1 cellular context compared by ENCODE assay signal in the genomic region with DNA sequence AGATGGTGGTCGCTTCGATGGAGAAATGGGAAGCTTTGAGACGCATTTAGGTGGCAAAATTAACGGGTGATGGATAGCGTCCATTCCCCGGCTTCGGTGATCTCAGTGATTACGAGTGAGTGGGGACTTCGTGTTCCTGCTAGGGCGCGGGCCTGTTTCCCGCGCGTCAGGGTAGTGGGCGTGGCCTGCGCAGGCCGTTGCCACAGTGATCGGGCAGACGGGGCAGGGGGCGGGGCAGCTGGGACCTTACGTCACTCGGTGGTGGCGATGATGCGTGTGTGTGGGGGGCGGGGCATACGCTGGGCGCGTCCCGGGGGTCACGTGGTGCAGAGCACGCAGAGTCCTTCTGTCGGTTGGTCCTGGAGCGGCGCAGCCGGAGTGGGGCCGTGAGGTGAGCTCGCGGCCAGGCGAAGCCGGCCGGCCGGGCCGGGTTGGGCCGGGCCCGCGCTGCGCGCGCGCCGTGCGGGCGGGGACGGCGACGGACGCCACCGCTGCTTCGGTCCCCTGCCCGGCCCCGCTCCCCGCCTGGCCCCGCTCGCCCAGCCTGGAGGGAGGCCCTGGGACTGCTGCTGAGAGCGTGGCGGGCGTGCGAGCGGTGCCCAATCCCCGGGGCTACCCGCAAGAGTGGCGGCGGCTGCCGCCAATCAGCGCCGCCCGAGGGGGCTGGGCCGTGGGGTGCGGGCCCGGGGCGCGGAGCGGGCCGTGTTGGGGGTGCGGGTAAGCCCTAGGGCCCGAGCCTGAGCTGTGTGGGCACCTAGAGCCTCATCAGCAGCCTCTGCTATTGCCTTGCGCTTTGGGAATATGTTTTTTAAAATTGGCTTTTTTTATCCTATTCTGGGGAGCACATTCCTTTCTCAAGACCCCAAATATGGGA.
TF ChIP-seq lines count a peak whose summit lies in the region.

A gene (plus strand): TSS at position 327 of the 874 bp plus-strand sequence. CDS start 29,508 bp downstream, outside the sequence.

TF ChIP-seq in K562, 482 proteins besides CTCF, POLR2A, EP300 and RAD21 (continued from another document and continues in another):
- TF ChIP-seq NR2C2 (CRISPR knock-in tag; IDR thresholded peaks at IDR 0.05), result peak; percentile 73; the same call in 1 of the 2 replicates
- TF ChIP-seq NR2C2 (tag; IDR thresholded peaks at IDR 0.05), result peak; percentile 66
- no peak for TF ChIP-seq SREBF1 (IDR thresholded peaks at IDR 0.05; ENCODE audit: borderline replicate concordance, low read depth, low read length)
- TF ChIP-seq PHB2 (IDR thresholded peaks at IDR 0.05; ENCODE audit: low read depth), result no peak
- TF ChIP-seq TAF9B (IDR thresholded peaks at IDR 0.05; ENCODE audit: partially characterized antibody), result no peak
- TF ChIP-seq, protein P1, sequence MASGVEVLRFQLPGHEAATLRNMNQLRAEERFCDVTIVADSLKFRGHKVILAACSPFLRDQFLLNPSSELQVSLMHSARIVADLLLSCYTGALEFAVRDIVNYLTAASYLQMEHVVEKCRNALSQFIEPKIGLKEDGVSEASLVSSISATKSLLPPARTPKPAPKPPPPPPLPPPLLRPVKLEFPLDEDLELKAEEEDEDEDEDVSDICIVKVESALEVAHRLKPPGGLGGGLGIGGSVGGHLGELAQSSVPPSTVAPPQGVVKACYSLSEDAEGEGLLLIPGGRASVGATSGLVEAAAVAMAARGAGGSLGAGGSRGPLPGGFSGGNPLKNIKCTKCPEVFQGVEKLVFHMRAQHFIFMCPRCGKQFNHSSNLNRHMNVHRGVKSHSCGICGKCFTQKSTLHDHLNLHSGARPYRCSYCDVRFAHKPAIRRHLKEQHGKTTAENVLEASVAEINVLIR (CRISPR knock-in tag; IDR thresholded peaks at IDR 0.05), result 0 out of 2 replicates have a peak, but pooled peaks have one; percentile 22
- TF ChIP-seq, protein P2, sequence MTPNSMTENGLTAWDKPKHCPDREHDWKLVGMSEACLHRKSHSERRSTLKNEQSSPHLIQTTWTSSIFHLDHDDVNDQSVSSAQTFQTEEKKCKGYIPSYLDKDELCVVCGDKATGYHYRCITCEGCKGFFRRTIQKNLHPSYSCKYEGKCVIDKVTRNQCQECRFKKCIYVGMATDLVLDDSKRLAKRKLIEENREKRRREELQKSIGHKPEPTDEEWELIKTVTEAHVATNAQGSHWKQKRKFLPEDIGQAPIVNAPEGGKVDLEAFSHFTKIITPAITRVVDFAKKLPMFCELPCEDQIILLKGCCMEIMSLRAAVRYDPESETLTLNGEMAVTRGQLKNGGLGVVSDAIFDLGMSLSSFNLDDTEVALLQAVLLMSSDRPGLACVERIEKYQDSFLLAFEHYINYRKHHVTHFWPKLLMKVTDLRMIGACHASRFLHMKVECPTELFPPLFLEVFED (CRISPR knock-in tag; conservative IDR thresholded peaks at IDR 0.05), result no peak
- TF ChIP-seq MIER1 (IDR thresholded peaks at IDR 0.05; ENCODE audit: low read depth), result no peak
- no peak for TF ChIP-seq MCM7 (IDR thresholded peaks at IDR 0.05)
- TF ChIP-seq NCOR1 (IDR thresholded peaks at IDR 0.05), result no peak
- TF ChIP-seq, protein P3, sequence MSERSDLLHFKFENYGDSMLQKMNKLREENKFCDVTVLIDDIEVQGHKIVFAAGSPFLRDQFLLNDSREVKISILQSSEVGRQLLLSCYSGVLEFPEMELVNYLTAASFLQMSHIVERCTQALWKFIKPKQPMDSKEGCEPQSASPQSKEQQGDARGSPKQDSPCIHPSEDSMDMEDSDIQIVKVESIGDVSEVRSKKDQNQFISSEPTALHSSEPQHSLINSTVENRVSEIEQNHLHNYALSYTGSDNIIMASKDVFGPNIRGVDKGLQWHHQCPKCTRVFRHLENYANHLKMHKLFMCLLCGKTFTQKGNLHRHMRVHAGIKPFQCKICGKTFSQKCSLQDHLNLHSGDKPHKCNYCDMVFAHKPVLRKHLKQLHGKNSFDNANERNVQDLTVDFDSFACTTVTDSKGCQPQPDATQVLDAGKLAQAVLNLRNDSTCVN (CRISPR knock-in tag; IDR thresholded peaks at IDR 0.05), result no peak
- TF ChIP-seq, protein P4, sequence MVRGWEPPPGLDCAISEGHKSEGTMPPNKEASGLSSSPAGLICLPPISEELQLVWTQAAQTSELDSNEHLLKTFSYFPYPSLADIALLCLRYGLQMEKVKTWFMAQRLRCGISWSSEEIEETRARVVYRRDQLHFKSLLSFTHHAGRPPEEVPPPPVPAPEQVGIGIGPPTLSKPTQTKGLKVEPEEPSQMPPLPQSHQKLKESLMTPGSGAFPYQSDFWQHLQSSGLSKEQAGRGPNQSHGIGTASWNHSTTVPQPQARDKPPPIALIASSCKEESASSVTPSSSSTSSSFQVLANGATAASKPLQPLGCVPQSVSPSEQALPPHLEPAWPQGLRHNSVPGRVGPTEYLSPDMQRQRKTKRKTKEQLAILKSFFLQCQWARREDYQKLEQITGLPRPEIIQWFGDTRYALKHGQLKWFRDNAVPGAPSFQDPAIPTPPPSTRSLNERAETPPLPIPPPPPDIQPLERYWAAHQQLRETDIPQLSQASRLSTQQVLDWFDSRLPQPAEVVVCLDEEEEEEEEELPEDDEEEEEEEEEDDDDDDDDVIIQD (CRISPR knock-in tag; IDR thresholded peaks at IDR 0.05), result no peak
- peak; percentile 89 for TF ChIP-seq PCBP1 (IDR thresholded peaks at IDR 0.05; ENCODE audit: low read depth, low read length, poor library complexity, severe bottlenecking)
- TF ChIP-seq, protein P5, sequence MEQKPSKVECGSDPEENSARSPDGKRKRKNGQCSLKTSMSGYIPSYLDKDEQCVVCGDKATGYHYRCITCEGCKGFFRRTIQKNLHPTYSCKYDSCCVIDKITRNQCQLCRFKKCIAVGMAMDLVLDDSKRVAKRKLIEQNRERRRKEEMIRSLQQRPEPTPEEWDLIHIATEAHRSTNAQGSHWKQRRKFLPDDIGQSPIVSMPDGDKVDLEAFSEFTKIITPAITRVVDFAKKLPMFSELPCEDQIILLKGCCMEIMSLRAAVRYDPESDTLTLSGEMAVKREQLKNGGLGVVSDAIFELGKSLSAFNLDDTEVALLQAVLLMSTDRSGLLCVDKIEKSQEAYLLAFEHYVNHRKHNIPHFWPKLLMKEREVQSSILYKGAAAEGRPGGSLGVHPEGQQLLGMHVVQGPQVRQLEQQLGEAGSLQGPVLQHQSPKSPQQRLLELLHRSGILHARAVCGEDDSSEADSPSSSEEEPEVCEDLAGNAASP (IDR thresholded peaks at IDR 0.05), result no peak
- peak in 1 of 2 experiments; percentile 70; a peak in 2 of 4 replicates for TF ChIP-seq CSDE1 (IDR thresholded peaks at IDR 0.05)
- peak; percentile 95 for TF ChIP-seq RAD51 (IDR thresholded peaks at IDR 0.05; ENCODE audit: borderline replicate concordance, low read depth)
- TF ChIP-seq MAFF (IDR thresholded peaks at IDR 0.05; ENCODE audit: low read length), result no peak
- TF ChIP-seq, protein P6, sequence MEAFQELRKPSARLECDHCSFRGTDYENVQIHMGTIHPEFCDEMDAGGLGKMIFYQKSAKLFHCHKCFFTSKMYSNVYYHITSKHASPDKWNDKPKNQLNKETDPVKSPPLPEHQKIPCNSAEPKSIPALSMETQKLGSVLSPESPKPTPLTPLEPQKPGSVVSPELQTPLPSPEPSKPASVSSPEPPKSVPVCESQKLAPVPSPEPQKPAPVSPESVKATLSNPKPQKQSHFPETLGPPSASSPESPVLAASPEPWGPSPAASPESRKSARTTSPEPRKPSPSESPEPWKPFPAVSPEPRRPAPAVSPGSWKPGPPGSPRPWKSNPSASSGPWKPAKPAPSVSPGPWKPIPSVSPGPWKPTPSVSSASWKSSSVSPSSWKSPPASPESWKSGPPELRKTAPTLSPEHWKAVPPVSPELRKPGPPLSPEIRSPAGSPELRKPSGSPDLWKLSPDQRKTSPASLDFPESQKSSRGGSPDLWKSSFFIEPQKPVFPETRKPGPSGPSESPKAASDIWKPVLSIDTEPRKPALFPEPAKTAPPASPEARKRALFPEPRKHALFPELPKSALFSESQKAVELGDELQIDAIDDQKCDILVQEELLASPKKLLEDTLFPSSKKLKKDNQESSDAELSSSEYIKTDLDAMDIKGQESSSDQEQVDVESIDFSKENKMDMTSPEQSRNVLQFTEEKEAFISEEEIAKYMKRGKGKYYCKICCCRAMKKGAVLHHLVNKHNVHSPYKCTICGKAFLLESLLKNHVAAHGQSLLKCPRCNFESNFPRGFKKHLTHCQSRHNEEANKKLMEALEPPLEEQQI (IDR thresholded peaks at IDR 0.05), result no peak
- TF ChIP-seq TGIF2 (CRISPR knock-in tag; IDR thresholded peaks at IDR 0.05), result no peak
- TF ChIP-seq, protein P7, sequence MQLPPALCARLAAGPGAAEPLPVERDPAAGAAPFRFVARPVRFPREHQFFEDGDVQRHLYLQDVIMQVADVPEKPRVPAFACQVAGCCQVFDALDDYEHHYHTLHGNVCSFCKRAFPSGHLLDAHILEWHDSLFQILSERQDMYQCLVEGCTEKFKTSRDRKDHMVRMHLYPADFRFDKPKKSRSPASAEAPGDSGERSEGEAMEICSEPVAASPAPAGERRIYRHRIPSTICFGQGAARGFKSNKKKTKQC (CRISPR knock-in tag; IDR thresholded peaks at IDR 0.05), result peak; percentile 75
- TF ChIP-seq NR3C1 (CRISPR knock-in tag; IDR thresholded peaks at IDR 0.05), result peak; percentile 10; the same call in 1 of the 2 replicates
- TF ChIP-seq NONO (IDR thresholded peaks at IDR 0.05; ENCODE audit: low read depth in 2 of 2, low read length in 1 of 2), result peak; percentile 49 to 74; a peak in 2 of 4 replicates
- peak; percentile 47 for TF ChIP-seq MEIS2 (IDR thresholded peaks at IDR 0.05; ENCODE audit: partially characterized antibody)
- no peak for TF ChIP-seq ZNF717 (CRISPR knock-in tag; IDR thresholded peaks at IDR 0.05)
- TF ChIP-seq HMG20B (CRISPR knock-in tag; IDR thresholded peaks at IDR 0.05), result no peak
- 0 out of 2 replicates have a peak, but pooled peaks have one; percentile 15 for TF ChIP-seq SOX6 (IDR thresholded peaks at IDR 0.05)
- TF ChIP-seq GATAD2B (IDR thresholded peaks at IDR 0.05; ENCODE audit: borderline replicate concordance), result peak; percentile 64; the same call in 1 of the 2 replicates
- TF ChIP-seq ETV5 (CRISPR knock-in tag; IDR thresholded peaks at IDR 0.05; ENCODE audit: low read depth), result 0 out of 2 replicates have a peak, but pooled peaks have one; percentile 45
- TF ChIP-seq SMAD4 (CRISPR knock-in tag; conservative IDR thresholded peaks at IDR 0.05), result 0 out of 2 replicates have a peak, but pooled peaks have one; percentile 10
- TF ChIP-seq, protein P8, sequence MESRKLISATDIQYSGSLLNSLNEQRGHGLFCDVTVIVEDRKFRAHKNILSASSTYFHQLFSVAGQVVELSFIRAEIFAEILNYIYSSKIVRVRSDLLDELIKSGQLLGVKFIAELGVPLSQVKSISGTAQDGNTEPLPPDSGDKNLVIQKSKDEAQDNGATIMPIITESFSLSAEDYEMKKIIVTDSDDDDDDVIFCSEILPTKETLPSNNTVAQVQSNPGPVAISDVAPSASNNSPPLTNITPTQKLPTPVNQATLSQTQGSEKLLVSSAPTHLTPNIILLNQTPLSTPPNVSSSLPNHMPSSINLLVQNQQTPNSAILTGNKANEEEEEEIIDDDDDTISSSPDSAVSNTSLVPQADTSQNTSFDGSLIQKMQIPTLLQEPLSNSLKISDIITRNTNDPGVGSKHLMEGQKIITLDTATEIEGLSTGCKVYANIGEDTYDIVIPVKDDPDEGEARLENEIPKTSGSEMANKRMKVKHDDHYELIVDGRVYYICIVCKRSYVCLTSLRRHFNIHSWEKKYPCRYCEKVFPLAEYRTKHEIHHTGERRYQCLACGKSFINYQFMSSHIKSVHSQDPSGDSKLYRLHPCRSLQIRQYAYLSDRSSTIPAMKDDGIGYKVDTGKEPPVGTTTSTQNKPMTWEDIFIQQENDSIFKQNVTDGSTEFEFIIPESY (CRISPR knock-in tag; IDR thresholded peaks at IDR 0.05), result peak; percentile 25; the same call in 1 of the 2 replicates
- TF ChIP-seq, protein P9, sequence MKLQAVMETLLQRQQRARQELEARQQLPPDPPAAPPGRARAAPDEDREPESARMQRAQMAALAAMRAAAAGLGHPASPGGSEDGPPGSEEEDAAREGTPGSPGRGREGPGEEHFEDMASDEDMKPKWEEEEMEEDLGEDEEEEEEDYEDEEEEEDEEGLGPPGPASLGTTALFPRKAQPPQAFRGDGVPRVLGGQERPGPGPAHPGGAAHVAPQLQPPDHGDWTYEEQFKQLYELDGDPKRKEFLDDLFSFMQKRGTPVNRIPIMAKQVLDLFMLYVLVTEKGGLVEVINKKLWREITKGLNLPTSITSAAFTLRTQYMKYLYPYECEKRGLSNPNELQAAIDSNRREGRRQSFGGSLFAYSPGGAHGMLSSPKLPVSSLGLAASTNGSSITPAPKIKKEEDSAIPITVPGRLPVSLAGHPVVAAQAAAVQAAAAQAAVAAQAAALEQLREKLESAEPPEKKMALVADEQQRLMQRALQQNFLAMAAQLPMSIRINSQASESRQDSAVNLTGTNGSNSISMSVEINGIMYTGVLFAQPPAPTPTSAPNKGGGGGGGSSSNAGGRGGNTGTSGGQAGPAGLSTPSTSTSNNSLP (IDR thresholded peaks at IDR 0.05; ENCODE audit: borderline replicate concordance, low read depth, low read length), result no peak
- TF ChIP-seq, protein P10, sequence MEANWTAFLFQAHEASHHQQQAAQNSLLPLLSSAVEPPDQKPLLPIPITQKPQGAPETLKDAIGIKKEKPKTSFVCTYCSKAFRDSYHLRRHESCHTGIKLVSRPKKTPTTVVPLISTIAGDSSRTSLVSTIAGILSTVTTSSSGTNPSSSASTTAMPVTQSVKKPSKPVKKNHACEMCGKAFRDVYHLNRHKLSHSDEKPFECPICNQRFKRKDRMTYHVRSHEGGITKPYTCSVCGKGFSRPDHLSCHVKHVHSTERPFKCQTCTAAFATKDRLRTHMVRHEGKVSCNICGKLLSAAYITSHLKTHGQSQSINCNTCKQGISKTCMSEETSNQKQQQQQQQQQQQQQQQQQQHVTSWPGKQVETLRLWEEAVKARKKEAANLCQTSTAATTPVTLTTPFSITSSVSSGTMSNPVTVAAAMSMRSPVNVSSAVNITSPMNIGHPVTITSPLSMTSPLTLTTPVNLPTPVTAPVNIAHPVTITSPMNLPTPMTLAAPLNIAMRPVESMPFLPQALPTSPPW (CRISPR knock-in tag; IDR thresholded peaks at IDR 0.05), result peak; percentile 86
- TF ChIP-seq, protein P11, sequence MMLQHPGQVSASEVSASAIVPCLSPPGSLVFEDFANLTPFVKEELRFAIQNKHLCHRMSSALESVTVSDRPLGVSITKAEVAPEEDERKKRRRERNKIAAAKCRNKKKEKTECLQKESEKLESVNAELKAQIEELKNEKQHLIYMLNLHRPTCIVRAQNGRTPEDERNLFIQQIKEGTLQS (IDR thresholded peaks at IDR 0.05), result peak; percentile 73
- TF ChIP-seq, protein P11 (CRISPR knock-in tag; conservative IDR thresholded peaks at IDR 0.05), result 0 out of 2 replicates have a peak, but pooled peaks have one; percentile 58
- no peak for TF ChIP-seq RFX7 (CRISPR knock-in tag; IDR thresholded peaks at IDR 0.05)
- TF ChIP-seq, protein P12, sequence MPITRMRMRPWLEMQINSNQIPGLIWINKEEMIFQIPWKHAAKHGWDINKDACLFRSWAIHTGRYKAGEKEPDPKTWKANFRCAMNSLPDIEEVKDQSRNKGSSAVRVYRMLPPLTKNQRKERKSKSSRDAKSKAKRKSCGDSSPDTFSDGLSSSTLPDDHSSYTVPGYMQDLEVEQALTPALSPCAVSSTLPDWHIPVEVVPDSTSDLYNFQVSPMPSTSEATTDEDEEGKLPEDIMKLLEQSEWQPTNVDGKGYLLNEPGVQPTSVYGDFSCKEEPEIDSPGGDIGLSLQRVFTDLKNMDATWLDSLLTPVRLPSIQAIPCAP (CRISPR knock-in tag; IDR thresholded peaks at IDR 0.05; ENCODE audit: borderline replicate concordance), result no peak; the same call in 1 of the 2 replicates
- peak; percentile 95 for TF ChIP-seq E2F3 (CRISPR knock-in tag; IDR thresholded peaks at IDR 0.05)
